ENCODE assay signal across 1 cellular context in the genomic region with DNA sequence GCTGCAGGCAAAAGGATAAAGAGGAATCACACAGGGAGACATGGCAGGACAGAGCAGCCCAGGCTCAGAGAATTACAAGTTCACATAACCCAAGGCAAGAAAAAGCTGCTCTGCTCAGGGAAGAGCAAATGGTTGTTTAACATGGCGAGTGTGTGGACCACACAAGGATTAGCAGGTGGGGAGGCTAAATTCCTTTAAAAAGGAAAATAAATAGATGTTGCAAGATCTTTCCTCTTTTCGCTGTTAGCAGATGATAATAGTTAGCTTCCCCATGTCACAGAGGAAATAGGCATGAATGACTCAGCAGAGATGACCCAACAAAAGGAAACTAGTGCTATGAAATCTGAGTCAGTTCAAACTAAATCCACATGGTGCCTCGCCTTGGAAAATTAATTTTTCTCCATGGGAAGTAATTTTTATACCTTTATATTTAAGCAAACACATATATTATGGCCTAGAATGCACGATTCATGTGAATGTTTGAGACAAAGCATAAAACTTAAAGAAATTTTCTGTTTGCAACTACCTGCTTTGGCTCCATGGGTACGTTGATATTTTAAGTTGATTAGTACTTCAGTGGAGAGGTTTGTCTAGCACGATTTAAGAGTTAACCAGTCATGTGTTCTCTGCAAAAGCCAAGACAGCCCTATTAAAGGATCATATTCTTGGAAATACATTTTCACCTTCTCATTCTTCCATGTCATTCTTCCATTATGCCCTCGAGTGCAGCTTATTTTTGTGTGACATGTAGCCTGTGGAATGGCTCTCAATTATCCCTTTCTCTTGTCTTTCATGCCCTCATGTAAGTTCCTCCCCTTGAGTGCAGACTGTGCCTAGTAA.
A peak's percentile ranks its signal among the peaks of the same experiment; 100 is the strongest.
TF ChIP-seq lines count a peak whose summit lies in the region.

No MANE protein-coding gene starts in this region.

TF ChIP-seq in SK-N-SH, 30 proteins besides CTCF, POLR2A, EP300 and RAD21 (continued from another document):
- no peak for TF ChIP-seq USF2 (IDR thresholded peaks at IDR 0.05; ENCODE audit: borderline replicate concordance, low read depth, low read length)
- TF ChIP-seq GABPA (IDR thresholded peaks at IDR 0.05; ENCODE audit: low read depth) = no peak
- TF ChIP-seq, protein P1, sequence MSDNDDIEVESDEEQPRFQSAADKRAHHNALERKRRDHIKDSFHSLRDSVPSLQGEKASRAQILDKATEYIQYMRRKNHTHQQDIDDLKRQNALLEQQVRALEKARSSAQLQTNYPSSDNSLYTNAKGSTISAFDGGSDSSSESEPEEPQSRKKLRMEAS (IDR thresholded peaks at IDR 0.05; ENCODE audit: low read depth) = peak; percentile 68
- TF ChIP-seq, protein P2, sequence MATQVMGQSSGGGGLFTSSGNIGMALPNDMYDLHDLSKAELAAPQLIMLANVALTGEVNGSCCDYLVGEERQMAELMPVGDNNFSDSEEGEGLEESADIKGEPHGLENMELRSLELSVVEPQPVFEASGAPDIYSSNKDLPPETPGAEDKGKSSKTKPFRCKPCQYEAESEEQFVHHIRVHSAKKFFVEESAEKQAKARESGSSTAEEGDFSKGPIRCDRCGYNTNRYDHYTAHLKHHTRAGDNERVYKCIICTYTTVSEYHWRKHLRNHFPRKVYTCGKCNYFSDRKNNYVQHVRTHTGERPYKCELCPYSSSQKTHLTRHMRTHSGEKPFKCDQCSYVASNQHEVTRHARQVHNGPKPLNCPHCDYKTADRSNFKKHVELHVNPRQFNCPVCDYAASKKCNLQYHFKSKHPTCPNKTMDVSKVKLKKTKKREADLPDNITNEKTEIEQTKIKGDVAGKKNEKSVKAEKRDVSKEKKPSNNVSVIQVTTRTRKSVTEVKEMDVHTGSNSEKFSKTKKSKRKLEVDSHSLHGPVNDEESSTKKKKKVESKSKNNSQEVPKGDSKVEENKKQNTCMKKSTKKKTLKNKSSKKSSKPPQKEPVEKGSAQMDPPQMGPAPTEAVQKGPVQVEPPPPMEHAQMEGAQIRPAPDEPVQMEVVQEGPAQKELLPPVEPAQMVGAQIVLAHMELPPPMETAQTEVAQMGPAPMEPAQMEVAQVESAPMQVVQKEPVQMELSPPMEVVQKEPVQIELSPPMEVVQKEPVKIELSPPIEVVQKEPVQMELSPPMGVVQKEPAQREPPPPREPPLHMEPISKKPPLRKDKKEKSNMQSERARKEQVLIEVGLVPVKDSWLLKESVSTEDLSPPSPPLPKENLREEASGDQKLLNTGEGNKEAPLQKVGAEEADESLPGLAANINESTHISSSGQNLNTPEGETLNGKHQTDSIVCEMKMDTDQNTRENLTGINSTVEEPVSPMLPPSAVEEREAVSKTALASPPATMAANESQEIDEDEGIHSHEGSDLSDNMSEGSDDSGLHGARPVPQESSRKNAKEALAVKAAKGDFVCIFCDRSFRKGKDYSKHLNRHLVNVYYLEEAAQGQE (IDR thresholded peaks at IDR 0.05; ENCODE audit: low read depth, low read length) = no peak
- TF ChIP-seq TCF12 (IDR thresholded peaks at IDR 0.05) = peak; percentile 95
- no peak; the same call in 1 of the 2 replicates for TF ChIP-seq SMC3 (IDR thresholded peaks at IDR 0.05; ENCODE audit: low read depth, low read length)
- TF ChIP-seq NFIC (IDR thresholded peaks at IDR 0.05; ENCODE audit: borderline replicate concordance) = peak; percentile 42; the same call in 1 of the 2 replicates
- peak; percentile 72; the same call in 1 of the 2 replicates for TF ChIP-seq POLR2AphosphoS5 (IDR thresholded peaks at IDR 0.05; ENCODE audit: low read depth, low read length)
- TF ChIP-seq RXRA (IDR thresholded peaks at IDR 0.05; ENCODE audit: borderline replicate concordance, low read depth) = peak; percentile 63; the same call in 1 of the 2 replicates
- TF ChIP-seq MXI1 (IDR thresholded peaks at IDR 0.05; ENCODE audit: low read depth, low read length) = no peak
- peak; percentile 87 for TF ChIP-seq JUND (IDR thresholded peaks at IDR 0.05)
- no peak for TF ChIP-seq RCOR1 (IDR thresholded peaks at IDR 0.05; ENCODE audit: low read length)
- peak; percentile 91 for TF ChIP-seq FOSL2 (IDR thresholded peaks at IDR 0.05; ENCODE audit: borderline replicate concordance, low read depth)
- peak; percentile 54; the same call in 1 of the 2 replicates for TF ChIP-seq TEAD4 (IDR thresholded peaks at IDR 0.05; ENCODE audit: borderline replicate concordance, insufficient read depth)
- no peak for TF ChIP-seq CHD2 (IDR thresholded peaks at IDR 0.05; ENCODE audit: low read length, partially characterized antibody)
- no peak for TF ChIP-seq SIN3A (IDR thresholded peaks at IDR 0.05; ENCODE audit: borderline replicate concordance, low read depth, low read length)
- no peak for TF ChIP-seq RFX5 (IDR thresholded peaks at IDR 0.05; ENCODE audit: low read length)
- TF ChIP-seq YY1 (IDR thresholded peaks at IDR 0.05; ENCODE audit: low read depth) = peak; percentile 51; the same call in 1 of the 2 replicates
- TF ChIP-seq EZH2phosphoT487 (IDR thresholded peaks at IDR 0.05; ENCODE audit: borderline replicate concordance, low read depth) = no peak
